Comparison of ENCODE assay signal across 8 cellular contexts in the genomic region with DNA sequence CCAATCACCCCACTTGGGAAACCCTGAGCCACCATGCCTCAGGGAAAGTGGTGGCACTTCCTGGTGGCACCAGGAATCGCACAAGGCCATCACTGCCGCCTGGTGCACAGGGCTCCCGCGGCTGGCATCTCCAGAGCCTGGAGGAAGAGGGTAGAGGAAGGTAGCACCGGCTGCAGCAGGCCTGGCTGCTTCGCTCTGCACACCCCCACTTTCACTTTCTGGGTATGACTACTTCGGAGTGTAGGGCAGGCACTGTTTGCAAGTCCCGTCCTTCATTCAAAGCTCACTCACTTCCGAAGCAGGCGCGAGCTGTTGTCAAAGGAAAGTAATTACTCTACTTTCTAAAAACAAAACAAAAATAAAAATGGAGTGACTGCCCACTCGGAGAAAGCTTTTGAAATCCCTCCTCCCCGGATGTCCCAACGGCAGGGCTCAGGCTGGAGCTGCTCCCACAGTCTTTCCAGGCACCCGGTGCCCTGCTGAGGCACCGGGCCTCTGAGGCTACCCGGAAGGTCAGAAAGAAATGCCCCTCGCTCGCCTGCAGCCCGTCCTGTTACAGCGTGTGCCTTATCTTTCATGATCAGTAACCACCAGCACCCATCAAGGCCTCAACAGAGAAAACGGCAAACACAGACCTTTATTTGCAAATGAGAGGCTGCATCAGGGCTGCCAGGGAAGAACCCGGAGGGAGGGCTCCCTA. TPM values are rescaled to one million over a fixed set of nuclear protein-coding genes. Genes with fewer than 3 reads are reported as not detected.
DNase-seq lines count a peak whose midpoint lies in the region; ATAC-seq and TF ChIP-seq lines count a peak whose summit lies in the region.

No MANE protein-coding gene starts in this region.

- peaks cover 5% of the 10 kb centered on the region for H3K4me1 ChIP-seq in mesendoderm (ENCODE audit: control insufficient read depth, low read depth, low read length)

- H2AK5ac ChIP-seq in mesendoderm (ENCODE audit: low read length), result no peak overlapping the region

- H3K27ac Mint-ChIP-seq in activated B cell treated with CpG ODN at 0.5 μM for 24 hours, result peak overlapping the region; percentile 82

- DNase-seq in GM10248 (ENCODE audit: extremely low spot score) (peak; percentile 88), HuH-7.5 (ENCODE audit: low spot score) (peak; percentile 86), activated B cell treated with CpG ODN at 0.5 μM for 24 hours (no peak), mesendoderm (peak; percentile 60), RPMI8226 (no peak)
- DNase-seq in stimulated activated CD8-positive, alpha-beta memory T cell treated with anti-CD3 and anti-CD28 coated beads, Interleukin-4, amount 100 ng/mL, for 48 hours, result peak; percentile 73

- H3K4me1 Mint-ChIP-seq in activated B cell treated with CpG ODN at 0.5 μM for 24 hours, result peaks cover 53% of the 10 kb centered on the region

- H2BK15ac ChIP-seq in mesendoderm (replicated peaks; ENCODE audit: low read depth), result no peak overlapping the region

- H3K9ac ChIP-seq in mesendoderm (ENCODE audit: low read length), result peak overlapping the region; percentile 97

- no peak overlapping the region for H2BK120ac ChIP-seq in mesendoderm (ENCODE audit: low read depth, low read length)

- H3K27ac ChIP-seq in cingulate gyrus (ENCODE audit: low read depth, low read length) (peak overlapping the region; percentile 29), mesendoderm (ENCODE audit: low read depth, low read length) (no peak overlapping the region)

- TF ChIP-seq CTCF in GM10248 (IDR thresholded peaks at IDR 0.05; ENCODE audit: control extremely low read depth, extremely low read depth, low read depth, missing control alignments), result no peak
- no peak for TF ChIP-seq CTCF in activated B cell treated with CpG ODN at 0.5 μM for 24 hours (IDR thresholded peaks at IDR 0.05)

- no CpG with 5 or more reads among the region's 23 CpGs for WGBS in mesendoderm (ENCODE audit: extremely low coverage, insufficient coverage, low lambda C conversion rate)

- no peak overlapping the region for H2BK5ac ChIP-seq in mesendoderm (ENCODE audit: low read length)

- H3K4me3 ChIP-seq in mesendoderm (ENCODE audit: low read length), result peak overlapping the region; percentile 94

- H3K36me3 Mint-ChIP-seq in activated B cell treated with CpG ODN at 0.5 μM for 24 hours (ENCODE audit: low read depth), result peaks cover 4% of the 10 kb centered on the region

- H3K4me2 ChIP-seq in mesendoderm (ENCODE audit: low read length), result peak overlapping the region; percentile 56

- H3K23ac ChIP-seq in mesendoderm (ENCODE audit: low read length), result no peak overlapping the region

- peak; percentile 30 for ATAC-seq in activated B cell treated with CpG ODN at 0.5 μM for 24 hours (ENCODE audit: low read depth)
- no peak for ATAC-seq in HG02884 (IDR thresholded peaks at IDR 0.05; ENCODE audit: unreplicated experiment)

- H3K79me1 ChIP-seq in mesendoderm (ENCODE audit: low read length), result peaks cover 24% of the 10 kb centered on the region

- H3K27me3 ChIP-seq in mesendoderm (ENCODE audit: insufficient read depth, low read length, poor library complexity), result no peaks in the 10 kb centered on the region

- peaks cover 7% of the 10 kb centered on the region for H3K27me3 Mint-ChIP-seq in activated B cell treated with CpG ODN at 0.5 μM for 24 hours

- H3K4ac ChIP-seq in mesendoderm (ENCODE audit: low read depth, low read length), result no peak overlapping the region

- no peak overlapping the region for H4K8ac ChIP-seq in mesendoderm (ENCODE audit: low read depth, low read length)

- H3K79me2 ChIP-seq in mesendoderm (ENCODE audit: control insufficient read depth, insufficient read depth, low read length), result peaks cover 61% of the 10 kb centered on the region

- POLR2A ChIA-PET in GM10248 (lab: Yijun Ruan, JAX), result no interaction called here
- POLR2A ChIA-PET in activated B cell treated with CpG ODN at 0.5 μM for 24 hours (lab: Charles Lee), result interaction anchor here (0.6 to 1.8 kb wide), 8 partner anchors 11 to 279 kb away, joined by 3 to 9 read pairs (median 3); a partner anchor contains a TSS

- H3K4me3 Mint-ChIP-seq in activated B cell treated with CpG ODN at 0.5 μM for 24 hours, result peak overlapping the region; percentile 85

- CTCF ChIA-PET in GM10248 (lab: Yijun Ruan, JAX) (interaction anchor here (0.9 to 2.5 kb wide), 5 partner anchors 15 to 323 kb away, joined by 3 to 7 read pairs (median 3); no protein-coding TSS in a partner anchor), activated B cell treated with CpG ODN at 0.5 μM for 24 hours (lab: Charles Lee) (interaction anchor here (0.7 to 0.9 kb wide), 2 partner anchors 33 to 70 kb away, joined by 3 read pairs; a partner anchor contains a TSS)

- H3K18ac ChIP-seq in mesendoderm (ENCODE audit: low read length), result no peak overlapping the region

- H3K36me3 ChIP-seq in mesendoderm (ENCODE audit: control insufficient read depth, insufficient read depth, low read length), result no peaks in the 10 kb centered on the region

- H4K5ac ChIP-seq in mesendoderm (ENCODE audit: low read length), result no peak overlapping the region

- no peaks in the 10 kb centered on the region for H3K9me3 Mint-ChIP-seq in activated B cell treated with CpG ODN at 0.5 μM for 24 hours

- H3K56ac ChIP-seq in mesendoderm (ENCODE audit: low read length), result peak overlapping the region; percentile 93

- intact Hi-C loops in activated B cell treated with CpG ODN at 0.5 μM for 24 hours (cut with micrococcal nuclease), result loop anchor here (5.0 to 10.0 kb wide), 6 partner anchors 111 to 1899 kb away; a partner anchor contains a TSS

RNA-seq across cellular contexts. Expression of a gene that starts 2.0 kb away (rescaled TPM):
- total RNA-seq in activated B cell treated with CpG ODN at 0.5 μM for 24 hours, result 17.0 and 18.3 TPM in 2 replicates
- 29.9 TPM for polyA plus RNA-seq in mesendoderm (2013, experiment 1 of 2)
- 30.0 TPM for polyA plus RNA-seq in mesendoderm (2013, experiment 2 of 2)

RNA-seq across cellular contexts. Expression of a gene that starts 40.6 kb away (rescaled TPM):
- total RNA-seq in activated B cell treated with CpG ODN at 0.5 μM for 24 hours, result 17.3 and 19.3 TPM in 2 replicates
- 11.4 TPM for polyA plus RNA-seq in mesendoderm (2013, experiment 1 of 2)
- polyA plus RNA-seq in mesendoderm (2013, experiment 2 of 2), result 11.5 TPM

Comparison
In these comparisons a context has a peak if more than half of its experiments do, and no peak if none do; other contexts are left out.
1. DNase-seq: peak in GM10248 (single experiment), HuH-7.5 (single experiment), mesendoderm (single experiment) and stimulated activated CD8-positive, alpha-beta memory T cell treated with anti-CD3 and anti-CD28 coated beads, Interleukin-4, amount 100 ng/mL, for 48 hours (single experiment); none in activated B cell treated with CpG ODN at 0.5 μM for 24 hours (single experiment) and RPMI8226 (single experiment).